8 cellular contexts compared by ENCODE assay signal in genomic region chr17:40490289-40490853, GRCh38.
DNase-seq lines count a peak whose midpoint lies in the region; ATAC-seq and TF ChIP-seq lines count a peak whose summit lies in the region.

No MANE protein-coding gene starts in this region.

- ATAC-seq in HG03095 (IDR thresholded peaks at IDR 0.05; ENCODE audit: unreplicated experiment) = no peak

- POLR2A ChIA-PET in HEK293T (lab: Yijun Ruan, JAX) = interaction anchor here (1.3 to 1.4 kb wide), 2 partner anchors 9 to 72 kb away, joined by 3 to 4 read pairs; partner anchors contain the start of gene TOP2A

- CTCF ChIA-PET in HEK293T (lab: Yijun Ruan, JAX) = interaction anchor here (1.3 to 1.5 kb wide), 2 partner anchors 9 to 14 kb away, joined by 3 to 7 read pairs; no protein-coding TSS in a partner anchor

- peak; percentile 53 for DNase-seq in DMS153 treated with DMSO at 0.1 percent for 48 hours (lab: John Stamatoyannopoulos, UW; ENCODE audit: unreplicated experiment)
- peak; percentile 53 for DNase-seq in NCI-H2107 (lab: John Stamatoyannopoulos, UW)
- peak in 49 of 58 donors; percentile 3 to 85 (median 52) for DNase-seq in anterior cingulate cortex (lab: John Stamatoyannopoulos, UW)
- DNase-seq in iPS-NIHi7 (ENCODE audit: extremely low spot score) = peak; percentile 77
- DNase-seq in stromal cell of bone marrow (ENCODE audit: low read depth) = peak; percentile 64
- no peak for DNase-seq in HEK293T (ENCODE audit: extremely low spot score)
- DNase-seq in activated effector memory CD4-positive, alpha-beta T cell treated with anti-CD3 and anti-CD28 coated beads, Interleukin-2, amount 50 U/mL, for 16 hours = no peak

TF ChIP-seq in HEK293T, 16 proteins besides CTCF, POLR2A, EP300 and RAD21:
- TF ChIP-seq ARNT (IDR thresholded peaks at IDR 0.05) = no peak
- no peak for TF ChIP-seq FOXM1 (IDR thresholded peaks at IDR 0.05; ENCODE audit: borderline replicate concordance)
- no peak for TF ChIP-seq CTBP1 (IDR thresholded peaks at IDR 0.05; ENCODE audit: borderline replicate concordance)
- no peak for TF ChIP-seq SUZ12 (IDR thresholded peaks at IDR 0.05)
- TF ChIP-seq LEF1 (IDR thresholded peaks at IDR 0.05; ENCODE audit: borderline replicate concordance) = no peak
- TF ChIP-seq L3MBTL2 (conservative IDR thresholded peaks at IDR 0.05) = no peak
- TF ChIP-seq FOXA1 (IDR thresholded peaks at IDR 0.05) = no peak
- TF ChIP-seq BHLHE40 (IDR thresholded peaks at IDR 0.05; ENCODE audit: borderline replicate concordance) = no peak
- no peak for TF ChIP-seq ELF4 (IDR thresholded peaks at IDR 0.05)
- TF ChIP-seq ZNF384 (IDR thresholded peaks at IDR 0.05) = no peak
- TF ChIP-seq TARDBP (IDR thresholded peaks at IDR 0.05) = no peak
- TF ChIP-seq SP1 (IDR thresholded peaks at IDR 0.05) = no peak
- TF ChIP-seq HDGF (IDR thresholded peaks at IDR 0.05; ENCODE audit: borderline replicate concordance) = no peak
- TF ChIP-seq FOXK2 (IDR thresholded peaks at IDR 0.05) = no peak
- no peak for TF ChIP-seq PKNOX1 (IDR thresholded peaks at IDR 0.05)
- no peak for TF ChIP-seq NFRKB (IDR thresholded peaks at IDR 0.05)

Comparison
In these comparisons a context has a peak if more than half of its experiments do, and no peak if none do; other contexts are left out.
1. DNase-seq: peak in DMS153 treated with DMSO at 0.1 percent for 48 hours (single experiment), NCI-H2107 (single experiment), anterior cingulate cortex (49 of 58), iPS-NIHi7 (single experiment) and stromal cell of bone marrow (single experiment); none in HEK293T (single experiment) and activated effector memory CD4-positive, alpha-beta T cell treated with anti-CD3 and anti-CD28 coated beads, Interleukin-2, amount 50 U/mL, for 16 hours (single experiment).